In genomic region chr9:111957856-111958631, GRCh38 we compare ENCODE assay signal across 8 cellular contexts.
DNase-seq lines count a peak whose midpoint lies in the region; ATAC-seq and TF ChIP-seq lines count a peak whose summit lies in the region.

No MANE protein-coding gene starts in this region.

- no peak for TF ChIP-seq RAD21 in SK-N-SH (IDR thresholded peaks at IDR 0.05; ENCODE audit: low read length)

- H3K27me3 ChIP-seq in SK-N-SH (ENCODE audit: insufficient read depth): no peaks in the 10 kb centered on the region

- peak; percentile 72 for DNase-seq in activated CD4-positive, alpha-beta T cell treated with anti-CD3 and anti-CD28 coated beads, Interleukin-2, amount 10 ng/mL, durations not matched to agents 24 days and 14 days
- DNase-seq in activated CD4-positive, alpha-beta T cell treated with anti-CD3 and anti-CD28 coated beads for 4 hours: no peak
- no peak for DNase-seq in SK-N-SH
- DNase-seq in epithelial cell of prostate (ENCODE audit: low read depth, low spot score): peak; percentile 92
- DNase-seq in omental fat pad (ENCODE audit: low spot score): no peak
- no peak for DNase-seq in NCI-H128 (lab: John Stamatoyannopoulos, UW; ENCODE audit: unreplicated experiment)

- no peaks in the 10 kb centered on the region for H3K36me3 ChIP-seq in SK-N-SH (replicated peaks in 1 of 2; ENCODE audit: control insufficient read depth in 1 of 2, insufficient read depth in 2 of 2, low read length in 1 of 2)

- H3K9ac ChIP-seq in SK-N-SH: peak overlapping the region; percentile 61

- POLR2A ChIA-PET in SK-N-SH (lab: Yijun Ruan, JAX): no interaction called here

- H3K9me3 Mint-ChIP-seq in activated CD4-positive, alpha-beta T cell treated with anti-CD3 and anti-CD28 coated beads, Interleukin-2, amount 10 ng/mL, durations not matched to agents 24 days and 14 days: no peaks in the 10 kb centered on the region

- H3K79me2 ChIP-seq in SK-N-SH (ENCODE audit: insufficient read depth): no peaks in the 10 kb centered on the region

- H3K9me2 ChIP-seq in SK-N-SH: no peaks in the 10 kb centered on the region

- peak overlapping the region; percentile 61 for H3K4me2 ChIP-seq in SK-N-SH

- CTCF ChIA-PET in SK-N-SH (lab: Yijun Ruan, JAX): no interaction called here

- peak; percentile 69 for ATAC-seq in HG03354 (IDR thresholded peaks at IDR 0.05; ENCODE audit: poor library complexity, severe bottlenecking, unreplicated experiment)
- peak; percentile 93 for ATAC-seq in omental fat pad (ENCODE audit: low FRiP score)
- no peak for ATAC-seq in GM18870 (IDR thresholded peaks at IDR 0.05; ENCODE audit: unreplicated experiment)

- peak overlapping the region; percentile 60 for H3K4me3 Mint-ChIP-seq in activated CD4-positive, alpha-beta T cell treated with anti-CD3 and anti-CD28 coated beads, Interleukin-2, amount 10 ng/mL, durations not matched to agents 24 days and 14 days

- peaks cover 32% of the 10 kb centered on the region for H3K27me3 Mint-ChIP-seq in activated CD4-positive, alpha-beta T cell treated with anti-CD3 and anti-CD28 coated beads, Interleukin-2, amount 10 ng/mL, durations not matched to agents 24 days and 14 days

- peaks cover 0 to 27% of the 10 kb centered on the region in 2 experiments; a peak in 1 of 4 replicates for H3K4me1 ChIP-seq in SK-N-SH (ENCODE audit: control insufficient read depth in 1 of 2, insufficient read depth in 2 of 2, low read depth in 1 of 2, low read length in 1 of 2)

- H3K4me3 ChIP-seq in SK-N-SH (ENCODE audit: low read depth in 2 of 2, low read length in 1 of 2): peak overlapping the region; percentile 37 to 41; a peak in 3 of 4 replicates

- peak overlapping the region; percentile 71 for H2AFZ ChIP-seq in SK-N-SH (ENCODE audit: low read depth)

- no peaks in the 10 kb centered on the region for H3K36me3 Mint-ChIP-seq in activated CD4-positive, alpha-beta T cell treated with anti-CD3 and anti-CD28 coated beads, Interleukin-2, amount 10 ng/mL, durations not matched to agents 24 days and 14 days (ENCODE audit: low read depth)

- intact Hi-C loops in activated CD4-positive, alpha-beta T cell treated with anti-CD3 and anti-CD28 coated beads, Interleukin-2, amount 10 ng/mL, durations not matched to agents 24 days and 14 days (cut with micrococcal nuclease): loop anchor here (2.0 to 5.0 kb wide), 2 partner anchors 13 to 41 kb away; no protein-coding TSS in a partner anchor

- H4K20me1 ChIP-seq in SK-N-SH (ENCODE audit: insufficient read depth): no peaks in the 10 kb centered on the region

- H3K9me3 ChIP-seq in SK-N-SH: no peaks in the 10 kb centered on the region

- TF ChIP-seq CTCF in SK-N-SH (IDR thresholded peaks at IDR 0.05): no peak
- TF ChIP-seq CTCF in omental fat pad (IDR thresholded peaks at IDR 0.05): no peak

- H3K27ac Mint-ChIP-seq in activated CD4-positive, alpha-beta T cell treated with anti-CD3 and anti-CD28 coated beads, Interleukin-2, amount 10 ng/mL, durations not matched to agents 24 days and 14 days: no peak overlapping the region

- H3K4me1 Mint-ChIP-seq in activated CD4-positive, alpha-beta T cell treated with anti-CD3 and anti-CD28 coated beads, Interleukin-2, amount 10 ng/mL, durations not matched to agents 24 days and 14 days: peaks cover 14% of the 10 kb centered on the region

- WGBS in SK-N-SH (ENCODE audit: low lambda C conversion rate): 4% methylated on average over 3 of the region's 3 CpGs

- peak in 1 of 2 experiments; percentile 81; a peak in 1 of 4 replicates for TF ChIP-seq EP300 in SK-N-SH (IDR thresholded peaks at IDR 0.05; ENCODE audit: borderline replicate concordance in 1 of 2, low read depth in 1 of 2, low read length in 1 of 2)

- H3F3A ChIP-seq in SK-N-SH (replicated peaks; ENCODE audit: insufficient read depth): peaks cover 21% of the 10 kb centered on the region

- H3K27ac ChIP-seq in SK-N-SH (ENCODE audit: low read depth in 2 of 2, low read length in 1 of 2) (peak overlapping the region; percentile 76 to 85; a peak in 3 of 4 replicates), epithelial cell of prostate (peak overlapping the region; percentile 97)

TF ChIP-seq in SK-N-SH, 30 proteins besides CTCF, POLR2A, EP300 and RAD21 (continues in another document):
- TF ChIP-seq SIN3A (IDR thresholded peaks at IDR 0.05; ENCODE audit: borderline replicate concordance, low read depth, low read length) (peak; percentile 46; the same call in 1 of the 2 replicates), MEF2A (IDR thresholded peaks at IDR 0.05; ENCODE audit: borderline replicate concordance, low read depth) (no peak), GABPA (IDR thresholded peaks at IDR 0.05; ENCODE audit: low read depth) (peak; percentile 51; the same call in 1 of the 2 replicates), FOSL2 (IDR thresholded peaks at IDR 0.05; ENCODE audit: borderline replicate concordance, low read depth) (peak; percentile 55; the same call in 1 of the 2 replicates), REST (IDR thresholded peaks at IDR 0.05; ENCODE audit: low read depth, low read length) (no peak), RFX5 (IDR thresholded peaks at IDR 0.05; ENCODE audit: low read length) (no peak), USF2 (IDR thresholded peaks at IDR 0.05; ENCODE audit: borderline replicate concordance, low read depth, low read length) (no peak), SMC3 (IDR thresholded peaks at IDR 0.05; ENCODE audit: low read depth, low read length) (peak; percentile 5; the same call in 1 of the 2 replicates), MXI1 (IDR thresholded peaks at IDR 0.05; ENCODE audit: low read depth, low read length) (no peak), NRF1 (IDR thresholded peaks at IDR 0.05; ENCODE audit: low read depth, low read length) (no peak; the same call in 1 of the 2 replicates), GATA2 (CRISPR knock-in tag; IDR thresholded peaks at IDR 0.05) (no peak), CHD2 (IDR thresholded peaks at IDR 0.05; ENCODE audit: low read length, partially characterized antibody) (no peak), MAX (IDR thresholded peaks at IDR 0.05; ENCODE audit: low read depth) (peak; percentile 74), FOXJ3 (CRISPR knock-in tag; IDR thresholded peaks at IDR 0.05) (no peak), PBX3 (IDR thresholded peaks at IDR 0.05) (peak; percentile 76), ELF1 (IDR thresholded peaks at IDR 0.05) (no peak), IRF3 (IDR thresholded peaks at IDR 0.05; ENCODE audit: low read depth, low read length) (no peak), EZH2phosphoT487 (IDR thresholded peaks at IDR 0.05; ENCODE audit: borderline replicate concordance, low read depth) (no peak), YY1 (IDR thresholded peaks at IDR 0.05; ENCODE audit: low read depth) (no peak)

Comparison
In these comparisons a context has a peak if more than half of its experiments do, and no peak if none do; other contexts are left out.
1. DNase-seq: peak in activated CD4-positive, alpha-beta T cell treated with anti-CD3 and anti-CD28 coated beads, Interleukin-2, amount 10 ng/mL, durations not matched to agents 24 days and 14 days (single experiment) and epithelial cell of prostate (single experiment); none in activated CD4-positive, alpha-beta T cell treated with anti-CD3 and anti-CD28 coated beads for 4 hours (0 of 2), SK-N-SH (single experiment), omental fat pad (single experiment) and NCI-H128 (single experiment).